ENCODE assay signal across 1 cellular context in the genomic region with DNA sequence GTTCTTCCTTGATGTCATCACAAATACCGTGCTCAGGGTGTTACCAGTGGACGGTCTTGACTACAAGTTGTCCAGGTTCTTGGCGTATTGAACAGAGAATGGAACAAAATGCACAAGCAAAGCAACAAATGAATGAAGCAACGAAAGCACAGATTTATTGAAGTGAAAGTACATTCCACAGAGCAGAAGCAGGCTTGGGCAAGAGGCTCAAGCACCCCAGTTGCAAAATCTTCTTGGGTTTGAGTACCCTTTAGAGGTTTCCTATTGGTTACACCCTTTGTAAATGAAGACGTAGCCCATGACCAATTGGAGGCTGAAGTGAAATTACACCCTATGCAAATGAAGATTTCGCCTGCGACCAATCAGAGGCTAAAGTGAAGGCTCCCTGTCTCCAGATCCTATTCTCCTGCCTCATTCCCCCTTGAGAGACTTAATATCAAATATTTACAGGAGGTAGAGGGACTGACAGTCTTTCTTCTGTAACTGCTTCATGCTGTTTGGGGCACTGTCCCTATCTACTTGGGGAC.
TF ChIP-seq lines count a peak whose summit lies in the region.

No MANE protein-coding gene starts in this region.

TF ChIP-seq in IMR-90, 13 proteins besides CTCF, POLR2A, EP300 and RAD21:
- TF ChIP-seq RFX5 (IDR thresholded peaks at IDR 0.05; ENCODE audit: low read depth, low read length) (no peak), CHD1 (IDR thresholded peaks at IDR 0.05; ENCODE audit: low read depth, low read length) (no peak), FOS (IDR thresholded peaks at IDR 0.05; ENCODE audit: low read depth, low read length) (no peak), ELK1 (IDR thresholded peaks at IDR 0.05; ENCODE audit: borderline replicate concordance, low read depth, low read length) (no peak), SMC3 (IDR thresholded peaks at IDR 0.05; ENCODE audit: low read depth, low read length) (no peak), MAZ (IDR thresholded peaks at IDR 0.05; ENCODE audit: borderline replicate concordance, low read depth, low read length) (no peak), RCOR1 (IDR thresholded peaks at IDR 0.05; ENCODE audit: insufficient replicate concordance, low read length) (no peak), NFE2L2 (IDR thresholded peaks at IDR 0.05; ENCODE audit: low read depth, low read length) (no peak), CEBPB (IDR thresholded peaks at IDR 0.05; ENCODE audit: low read depth, low read length) (no peak), MAFK (IDR thresholded peaks at IDR 0.05; ENCODE audit: low read depth, low read length) (no peak), BHLHE40 (IDR thresholded peaks at IDR 0.05; ENCODE audit: low read depth, low read length) (no peak), MXI1 (IDR thresholded peaks at IDR 0.05; ENCODE audit: borderline replicate concordance, low read depth, low read length) (no peak)
